14 cellular contexts compared by ENCODE assay signal in genomic region chr1:83996621-83997020, GRCh38. TPM values are rescaled to one million over a fixed set of nuclear protein-coding genes. Genes with fewer than 3 reads are reported as not detected.
DNase-seq lines count a peak whose midpoint lies in the region; ATAC-seq, FAIRE-seq and TF ChIP-seq lines count a peak whose summit lies in the region.
"Had no signal": no experiment of that assay in that cellular context is flagged by ENCODE, and none has a peak within 500 bp of the region (broad histone marks: within the 10 kb centered on the region; RNA-seq: fewer than 3 reads in every experiment).

No MANE protein-coding gene starts in this region.

- H3K27ac ChIP-seq in dorsolateral prefrontal cortex = peak overlapping the region in 56 of 59 donors; percentile 5 to 100 (median 98)
- H3K27ac ChIP-seq: VCaP had no signal

- H3K27ac Mint-ChIP-seq in neural crest cell (ENCODE audit: unreplicated experiment) = no peak overlapping the region
- no peak overlapping the region for H3K27ac Mint-ChIP-seq in activated CD8-positive, alpha-beta T cell treated with anti-CD3 and anti-CD28 coated beads for 36 hours

- FAIRE-seq in GM12891 (lab: Jason Lieb, UNC) = no peak

- H3K4me3 ChIP-seq in dorsolateral prefrontal cortex = peak overlapping the region; percentile 40 to 98 (median 90)
- H3K4me3 ChIP-seq: lung had no signal

- peaks cover 22% of the 10 kb centered on the region for H3K27me3 Mint-ChIP-seq in neural crest cell (ENCODE audit: low read depth)
- H3K27me3 Mint-ChIP-seq in activated CD8-positive, alpha-beta T cell treated with anti-CD3 and anti-CD28 coated beads for 36 hours = peaks cover 59% of the 10 kb centered on the region

- H3K4me1 Mint-ChIP-seq in neural crest cell = peaks cover 11% of the 10 kb centered on the region
- H3K4me1 Mint-ChIP-seq in activated CD8-positive, alpha-beta T cell treated with anti-CD3 and anti-CD28 coated beads for 36 hours (ENCODE audit: low read depth) = peaks cover 9% of the 10 kb centered on the region

- peaks cover 0 to 3% (median 0%) of the 10 kb centered on the region in 45 donors for H3K27me3 ChIP-seq in dorsolateral prefrontal cortex

- DNase-seq in COLO829 (ENCODE audit: low spot score) (peak; percentile 62), NCI-H82 (lab: John Stamatoyannopoulos, UW) (peak; percentile 54), dorsolateral prefrontal cortex (no peak), neural crest cell (ENCODE audit: low read depth, low spot score) (no peak), GM12891 (ENCODE audit: insufficient read length, low spot score) (no peak), HuH-7.5 (ENCODE audit: low spot score) (no peak)
- DNase-seq in activated CD8-positive, alpha-beta T cell treated with anti-CD3 and anti-CD28 coated beads for 36 hours = no peak
- DNase-seq: activated T-cell treated with anti-CD3 and anti-CD28 coated beads, Interleukin-2, amount 50 U/mL, for 1 hour; central memory CD4-positive, alpha-beta T cell; Kasumi-1; NCI-H2227 treated with DMSO at 0.1 percent for 48 hours had no signal

- intact Hi-C loops in dorsolateral prefrontal cortex (cut with DNase I) = loop anchor here in 1 of 2 donors (5.0 kb wide), 1 partner anchor 126 kb away; no protein-coding TSS in a partner anchor
- intact Hi-C loops in activated CD8-positive, alpha-beta T cell treated with anti-CD3 and anti-CD28 coated beads for 36 hours (cut with micrococcal nuclease) = no loop called here

- no peaks in the 10 kb centered on the region for H3K9me3 Mint-ChIP-seq in neural crest cell
- H3K9me3 Mint-ChIP-seq in activated CD8-positive, alpha-beta T cell treated with anti-CD3 and anti-CD28 coated beads for 36 hours = no peaks in the 10 kb centered on the region

- CTCF ChIA-PET in activated CD8-positive, alpha-beta T cell treated with anti-CD3 and anti-CD28 coated beads for 36 hours (lab: Charles Lee) = no interaction called here

- H3K36me3 Mint-ChIP-seq in neural crest cell (ENCODE audit: low read depth) = no peaks in the 10 kb centered on the region
- H3K36me3 Mint-ChIP-seq in activated CD8-positive, alpha-beta T cell treated with anti-CD3 and anti-CD28 coated beads for 36 hours (ENCODE audit: low read depth) = no peaks in the 10 kb centered on the region

- H3K4me3 Mint-ChIP-seq in neural crest cell = peak overlapping the region; percentile 13
- no peak overlapping the region for H3K4me3 Mint-ChIP-seq in activated CD8-positive, alpha-beta T cell treated with anti-CD3 and anti-CD28 coated beads for 36 hours

- TF ChIP-seq POLR2A in GM18505 (IDR thresholded peaks at IDR 0.05; ENCODE audit: borderline replicate concordance, extremely low read depth, insufficient read depth, insufficient read length) (no peak), GM12891 (IDR thresholded peaks at IDR 0.05; ENCODE audit: low read depth, low read length) (no peak)

- POLR2A ChIA-PET in activated CD8-positive, alpha-beta T cell treated with anti-CD3 and anti-CD28 coated beads for 36 hours (lab: Charles Lee) = no interaction called here

- TF ChIP-seq CTCF in dorsolateral prefrontal cortex (IDR thresholded peaks at IDR 0.05 in 54 of 56, conservative IDR thresholded peaks at IDR 0.05 in 2 of 56; ENCODE audit: low read depth in 1 of 56, partially characterized antibody in 56 of 56) (no peak), neural crest cell (conservative IDR thresholded peaks at IDR 0.05) (no peak)
- no peak for TF ChIP-seq CTCF in activated CD8-positive, alpha-beta T cell treated with anti-CD3 and anti-CD28 coated beads for 36 hours (IDR thresholded peaks at IDR 0.05)

- no peak for ATAC-seq in GM18505 (IDR thresholded peaks at IDR 0.05; ENCODE audit: unreplicated experiment)
- ATAC-seq in activated CD8-positive, alpha-beta T cell treated with anti-CD3 and anti-CD28 coated beads for 36 hours = no peak

TF ChIP-seq in GM12891, 5 proteins besides CTCF, POLR2A, EP300 and RAD21:
- TF ChIP-seq POU2F2 (IDR thresholded peaks at IDR 0.05; ENCODE audit: low read depth, low read length) = no peak
- TF ChIP-seq TAF1 (IDR thresholded peaks at IDR 0.05; ENCODE audit: low read depth, low read length) = no peak
- TF ChIP-seq SPI1 (IDR thresholded peaks at IDR 0.05; ENCODE audit: low read depth, low read length) = no peak
- no peak for TF ChIP-seq PAX5 (IDR thresholded peaks at IDR 0.05; ENCODE audit: insufficient read depth, low read length, severe bottlenecking)
- no peak for TF ChIP-seq POLR2AphosphoS5 (IDR thresholded peaks at IDR 0.05; ENCODE audit: low read depth, low read length)

RNA-seq across cellular contexts. Expression of gene TTLL7, which starts 2.3 kb away (rescaled TPM):
- total RNA-seq in dorsolateral prefrontal cortex (100 to 1,000 TPM; 130 to 401 (median 226) TPM), neural crest cell (10.5 and 13.5 TPM in 2 replicates)
- total RNA-seq in activated CD8-positive, alpha-beta T cell treated with anti-CD3 and anti-CD28 coated beads for 36 hours = 1 to 10 TPM in 1 of 2 experiments, under 1 TPM in 1; 0.41 to 1.4 TPM
- 0.58 TPM for polyA plus RNA-seq in GM12891 (2012; ENCODE audit: low read depth, missing spikeins)

Comparison
In these comparisons a context has a peak if more than half of its experiments do, and no peak if none do; other contexts are left out.
1. DNase-seq: peak in COLO829 (single experiment) and NCI-H82 (single experiment); none in dorsolateral prefrontal cortex (0 of 10), neural crest cell (single experiment), activated CD8-positive, alpha-beta T cell treated with anti-CD3 and anti-CD28 coated beads for 36 hours (single experiment), GM12891 (single experiment) and HuH-7.5 (single experiment).